ENCODE assay signal across 8 cellular contexts in genomic region chr12:53492830-53493609, GRCh38. TPM values are rescaled to one million over a fixed set of nuclear protein-coding genes. Genes with fewer than 3 reads are reported as not detected.
DNase-seq lines count a peak whose midpoint lies in the region; ATAC-seq and TF ChIP-seq lines count a peak whose summit lies in the region.

No MANE protein-coding gene starts in this region.

- peak overlapping the region; percentile 88 for H3K4me2 ChIP-seq in hepatocyte

- no peaks in the 10 kb centered on the region for H3K9me2 ChIP-seq in hepatocyte (replicated peaks; ENCODE audit: insufficient read depth)

- no peaks in the 10 kb centered on the region for H4K20me1 ChIP-seq in hepatocyte (ENCODE audit: insufficient read depth, poor library complexity, severe bottlenecking)

- under 1% methylated on average over 14 of the region's 52 CpGs for WGBS in hepatocyte (ENCODE audit: low lambda C conversion rate, missing lambda C conversion rate)
- 1 to 2% methylated on average over 44 to 52 of the region's 52 CpGs for WGBS in aorta, 2 donors

- peaks cover 57% of the 10 kb centered on the region for H3K79me2 ChIP-seq in hepatocyte

- H3K27me3 ChIP-seq in hepatocyte: no peaks in the 10 kb centered on the region
- no peaks in the 10 kb centered on the region for H3K27me3 ChIP-seq in aorta (ENCODE audit: control insufficient read depth in 1 of 2, insufficient read depth in 2 of 2, low read length in 1 of 2)

- TF ChIP-seq CTCF in GM13976 (IDR thresholded peaks at IDR 0.05; ENCODE audit: borderline replicate concordance, control extremely low read depth, extremely low read depth, insufficient read depth, missing control alignments) (no peak), astrocyte of the cerebellum (IDR thresholded peaks at IDR 0.05; ENCODE audit: low read depth, low read length, missing control alignments) (no peak), hepatocyte (IDR thresholded peaks at IDR 0.05; ENCODE audit: poor library complexity) (peak; percentile 5)

- DNase-seq in GM13976 (ENCODE audit: low spot score): peak; percentile 95
- peak; percentile 81 to 90 for DNase-seq in NCI-H187 (lab: John Stamatoyannopoulos, UW)
- DNase-seq in T1000 (lab: John Stamatoyannopoulos, UW): peak; percentile 85
- peak; percentile 49 for DNase-seq in astrocyte of the cerebellum (ENCODE audit: low read depth)
- peak; percentile 98 for DNase-seq in hepatocyte (ENCODE audit: low spot score)
- peak; percentile 95 for DNase-seq in retina
- peak; percentile 96 to 97 for DNase-seq in aorta

- in situ Hi-C loops in GM13976 (cut with MboI; ENCODE audit: low sequenced_read_pairs, unreplicated experiment) (no loop called here), astrocyte of the cerebellum (cut with HindIII; ENCODE audit: low sequenced_read_pairs) (no loop called here)

- H3K9me3 ChIP-seq in hepatocyte (ENCODE audit: low read depth): no peaks in the 10 kb centered on the region
- no peaks in the 10 kb centered on the region for H3K9me3 ChIP-seq in aorta (ENCODE audit: control insufficient read depth, low read length)

- H3K4me3 ChIP-seq in astrocyte of the cerebellum (ENCODE audit: low read depth, low read length) (peak overlapping the region; percentile 45), hepatocyte (peak overlapping the region; percentile 45), aorta (ENCODE audit: low read length in 2 of 2) (peak overlapping the region in 1 of 2 donors; percentile 16)

- intact Hi-C loops in aorta (cut with DNase I): no loop called here

- H3K27ac ChIP-seq in hepatocyte (peak overlapping the region; percentile 91), aorta (ENCODE audit: low read depth in 1 of 2, low read length in 2 of 2) (peak overlapping the region in 1 of 2 donors; percentile 41)

- H3K36me3 ChIP-seq in hepatocyte (replicated peaks; ENCODE audit: insufficient read depth, low read depth) (no peaks in the 10 kb centered on the region), aorta (ENCODE audit: control insufficient read depth in 1 of 2, insufficient read depth in 2 of 2, low read length in 1 of 2) (no peaks in the 10 kb centered on the region)

- peak overlapping the region; percentile 69 for H2AFZ ChIP-seq in hepatocyte

- ATAC-seq in HG02870 (IDR thresholded peaks at IDR 0.05; ENCODE audit: unreplicated experiment) (peak; percentile 95), aorta (ENCODE audit: low FRiP score) (peak; percentile 96)

- H3K4me1 ChIP-seq in hepatocyte (ENCODE audit: insufficient read depth) (peaks cover 30% of the 10 kb centered on the region), aorta (ENCODE audit: control insufficient read depth in 1 of 2, insufficient read depth in 2 of 2, low read length in 2 of 2) (peaks cover 0 to 2% of the 10 kb centered on the region in 2 donors)

RNA-seq across cellular contexts. Expression of gene MAP3K12, which starts 6.2 kb away (rescaled TPM):
- total RNA-seq in hepatocyte (10.8 and 16.0 TPM in 2 replicates), aorta (10 to 100 TPM; 21.2 to 44.5 TPM)
- polyA plus RNA-seq in hepatocyte (10.0 and 14.0 TPM in 2 replicates), aorta (10 to 100 TPM in 1 of 2 donors, 1 to 10 TPM in 1; 3.6 to 68.4 TPM)

RNA-seq across cellular contexts. Expression of gene TARBP2, which starts 8.1 kb away (rescaled TPM):
- total RNA-seq in hepatocyte: 39.1 and 54.6 TPM in 2 replicates
- 81.1 and 88.6 TPM in 2 replicates for polyA plus RNA-seq in hepatocyte
- 10 to 100 TPM; 11.5 to 22.5 TPM for total RNA-seq in aorta
- 10 to 100 TPM in 1 of 2 donors, 1 to 10 TPM in 1; 8.8 to 36.3 TPM for polyA plus RNA-seq in aorta

RNA-seq across cellular contexts. Expression of gene NPFF, which starts 14.3 kb away (rescaled TPM):
- total RNA-seq in hepatocyte (not detected in 2 replicates), aorta (not detected)
- polyA plus RNA-seq in hepatocyte (0.77 TPM in 1 of 2 replicates, not detected in the other), aorta (10 to 100 TPM in 1 of 2 donors, 1 to 10 TPM in 1; 5.1 to 14.4 TPM)

RNA-seq across cellular contexts. Expression of gene PCBP2, which starts 41.1 kb away (rescaled TPM):
- 343 and 389 TPM in 2 replicates for total RNA-seq in hepatocyte
- 132 and 133 TPM in 2 replicates for polyA plus RNA-seq in hepatocyte
- 100 to 1,000 TPM; 578 to 688 TPM for total RNA-seq in aorta
- polyA plus RNA-seq in aorta: 100 to 1,000 TPM; 510 to 513 TPM

RNA-seq across cellular contexts. Expression of gene PRR13, which starts 51.5 kb away (rescaled TPM):
- total RNA-seq in hepatocyte: 135 and 150 TPM in 2 replicates
- 457 and 458 TPM in 2 replicates for polyA plus RNA-seq in hepatocyte
- total RNA-seq in aorta: 100 to 1,000 TPM in 1 of 2 donors, 10 to 100 TPM in 1; 94.6 to 104 TPM
- polyA plus RNA-seq in aorta: 100 to 1,000 TPM; 107 to 224 TPM
